Comparison of ENCODE assay signal across 11 cellular contexts in genomic region chr19:46759817-46760333, GRCh38. TPM values are rescaled to one million over a fixed set of nuclear protein-coding genes. Genes with fewer than 3 reads are reported as not detected.
DNase-seq lines count a peak whose midpoint lies in the region; ATAC-seq and TF ChIP-seq lines count a peak whose summit lies in the region.
"Had no signal": no experiment of that assay in that cellular context is flagged by ENCODE, and none has a peak within 500 bp of the region (broad histone marks: within the 10 kb centered on the region; RNA-seq: fewer than 3 reads in every experiment).

No MANE protein-coding gene starts in this region.

- no peaks in the 10 kb centered on the region for H3K9me3 ChIP-seq in RWPE2 (ENCODE audit: severe bottlenecking)
- no peaks in the 10 kb centered on the region for H3K9me3 ChIP-seq in esophagus squamous epithelium
- H3K9me3 ChIP-seq in psoas muscle = no peaks in the 10 kb centered on the region
- H3K9me3 ChIP-seq in upper lobe of right lung = no peaks in the 10 kb centered on the region
- H3K9me3 ChIP-seq: SJCRH30 had no signal

- no peaks in the 10 kb centered on the region for H3K27me3 ChIP-seq in RWPE2 (ENCODE audit: insufficient read depth, poor library complexity, severe bottlenecking)
- H3K27me3 ChIP-seq in esophagus squamous epithelium = no peaks in the 10 kb centered on the region
- no peaks in the 10 kb centered on the region for H3K27me3 ChIP-seq in psoas muscle (ENCODE audit: insufficient read depth in 3 of 3, low read length in 2 of 3)
- H3K27me3 ChIP-seq in upper lobe of right lung = no peaks in the 10 kb centered on the region
- H3K27me3 ChIP-seq: SJCRH30 had no signal

- H3K27ac ChIP-seq in RWPE2 (ENCODE audit: poor library complexity, severe bottlenecking) (peak overlapping the region; percentile 81), esophagus squamous epithelium (peak overlapping the region; percentile 81 to 90 (median 87)), psoas muscle (peak overlapping the region; percentile 46), upper lobe of right lung (no peak overlapping the region)
- H3K27ac ChIP-seq: SJCRH30 had no signal

- TF ChIP-seq POLR2A in esophagus squamous epithelium (IDR thresholded peaks at IDR 0.05) = no peak

- TF ChIP-seq CTCF in RWPE2 (IDR thresholded peaks at IDR 0.05; ENCODE audit: poor library complexity, severe bottlenecking) (no peak), esophagus squamous epithelium (IDR thresholded peaks at IDR 0.05) (no peak), psoas muscle (IDR thresholded peaks at IDR 0.05) (no peak), upper lobe of right lung (IDR thresholded peaks at IDR 0.05) (no peak)

- H3K4me3 ChIP-seq in RWPE2 (ENCODE audit: severe bottlenecking) (no peak overlapping the region), esophagus squamous epithelium (no peak overlapping the region), psoas muscle (no peak overlapping the region), upper lobe of right lung (no peak overlapping the region)
- H3K4me3 ChIP-seq: SJCRH30 had no signal

- peak; percentile 17; the same call in 2 of the 3 replicates for ATAC-seq in RWPE2 (ENCODE audit: low read depth)
- ATAC-seq in psoas muscle = peak; percentile 29 to 65 (median 51)
- no peak for ATAC-seq in upper lobe of right lung
- ATAC-seq: stimulated activated naive CD8-positive, alpha-beta T cell treated with anti-CD3 and anti-CD28 coated beads, Interleukin-15, amount 100 ng/mL, for 72 hours had no signal

- H3K36me3 ChIP-seq in RWPE2 (ENCODE audit: low read depth) (no peaks in the 10 kb centered on the region), esophagus squamous epithelium (peaks cover 0 to 17% (median 0%) of the 10 kb centered on the region in 3 donors), psoas muscle (ENCODE audit: insufficient read depth in 1 of 2, low read depth in 1 of 2) (peaks cover 3 to 20% of the 10 kb centered on the region in 2 donors), upper lobe of right lung (no peaks in the 10 kb centered on the region)
- H3K36me3 ChIP-seq: SJCRH30 had no signal

- WGBS in esophagus squamous epithelium, 2 donors = 17 to 21% methylated on average over 6 to 7 of the region's 7 CpGs
- 36 to 50% (median 40%) methylated on average over 7 of the region's 7 CpGs for WGBS in psoas muscle, 3 donors

- DNase-seq in D341Med (ENCODE audit: low spot score) (peak; percentile 12), RWPE2 (ENCODE audit: low spot score) (no peak), esophagus squamous epithelium (lab: John Stamatoyannopoulos, UW) (no peak), psoas muscle (peak in 1 of 2 donors; percentile 61), upper lobe of right lung (no peak), cerebellum (ENCODE audit: low spot score) (no peak), LoVo (ENCODE audit: low spot score) (no peak), HuH-7.5 (ENCODE audit: low spot score) (no peak)
- DNase-seq: activated CD4-positive, alpha-beta memory T cell treated with anti-CD3 and anti-CD28 coated beads, Interleukin-2, amount 10 ng/mL, durations not matched to agents 7 days and 5 days; SJCRH30; stimulated activated naive CD8-positive, alpha-beta T cell treated with anti-CD3 and anti-CD28 coated beads, Interleukin-15, amount 100 ng/mL, for 72 hours had no signal

- H3K4me1 ChIP-seq in RWPE2 (ENCODE audit: insufficient read depth, poor library complexity, severe bottlenecking) (peaks cover 32% of the 10 kb centered on the region), esophagus squamous epithelium (peaks cover 27 to 95% (median 29%) of the 10 kb centered on the region in 3 donors), psoas muscle (peaks cover 23% of the 10 kb centered on the region), upper lobe of right lung (peaks cover 18% of the 10 kb centered on the region)
- H3K4me1 ChIP-seq: SJCRH30 had no signal

- intact Hi-C loops in esophagus squamous epithelium (cut with DNase I) = loop anchor here (10.0 kb wide), 1 partner anchor 235 kb away; no protein-coding TSS in a partner anchor
- intact Hi-C loops in psoas muscle (cut with DNase I) = loop anchor here (5.0 to 10.0 kb wide), 2 partner anchors 232 to 235 kb away; no protein-coding TSS in a partner anchor
- intact Hi-C loops in upper lobe of right lung (cut with DNase I) = loop anchor here (5.0 kb wide), 1 partner anchor 82 kb away; no protein-coding TSS in a partner anchor

RNA-seq across cellular contexts. Expression of gene STRN4, which starts 13.6 kb away (rescaled TPM):
- 10 to 100 TPM; 60.1 to 86.4 (median 69.7) TPM for total RNA-seq in esophagus squamous epithelium
- 10 to 100 TPM; 28.6 to 72.3 (median 40.6) TPM for total RNA-seq in psoas muscle
- polyA plus RNA-seq in psoas muscle = 10 to 100 TPM; 45.2 to 53.9 (median 46.2) TPM
- 68.5 TPM for total RNA-seq in upper lobe of right lung
- 73.6 TPM for total RNA-seq in cerebellum

RNA-seq across cellular contexts. Expression of gene FKRP, which starts 14.0 kb away (rescaled TPM):
- total RNA-seq in esophagus squamous epithelium (10 to 100 TPM in 1 of 4 donors, 1 to 10 TPM in 3; 5.6 to 12.6 (median 9.3) TPM), psoas muscle (10 to 100 TPM; 14.4 to 24.5 (median 20.3) TPM), upper lobe of right lung (14.2 TPM), cerebellum (18.8 TPM)
- polyA plus RNA-seq in psoas muscle = 10 to 100 TPM; 11.6 to 15.0 (median 13.1) TPM

RNA-seq across cellular contexts. Expression of gene SLC1A5, which starts 28.5 kb away (rescaled TPM):
- 100 to 1,000 TPM in 3 of 4 donors, 10 to 100 TPM in 1; 97.3 to 156 (median 114) TPM for total RNA-seq in esophagus squamous epithelium
- total RNA-seq in psoas muscle = 10 to 100 TPM in 1 of 4 donors, 1 to 10 TPM in 3; 5.4 to 12.6 (median 8.2) TPM
- 10 to 100 TPM in 1 of 3 donors, 1 to 10 TPM in 2; 3.2 to 10.3 (median 3.4) TPM for polyA plus RNA-seq in psoas muscle
- 133 TPM for total RNA-seq in upper lobe of right lung
- total RNA-seq in cerebellum = 6.9 TPM

RNA-seq across cellular contexts. Expression of gene PRKD2, which starts 43.0 kb away (rescaled TPM):
- total RNA-seq in esophagus squamous epithelium (10 to 100 TPM; 28.8 to 54.2 (median 31.8) TPM), psoas muscle (1 to 10 TPM; 6.3 to 9.1 (median 8.1) TPM), upper lobe of right lung (58.9 TPM), cerebellum (9.8 TPM)
- 1 to 10 TPM; 4.0 to 6.9 (median 4.8) TPM for polyA plus RNA-seq in psoas muscle
